Comparison of ENCODE assay signal across 15 cellular contexts in the genomic region with DNA sequence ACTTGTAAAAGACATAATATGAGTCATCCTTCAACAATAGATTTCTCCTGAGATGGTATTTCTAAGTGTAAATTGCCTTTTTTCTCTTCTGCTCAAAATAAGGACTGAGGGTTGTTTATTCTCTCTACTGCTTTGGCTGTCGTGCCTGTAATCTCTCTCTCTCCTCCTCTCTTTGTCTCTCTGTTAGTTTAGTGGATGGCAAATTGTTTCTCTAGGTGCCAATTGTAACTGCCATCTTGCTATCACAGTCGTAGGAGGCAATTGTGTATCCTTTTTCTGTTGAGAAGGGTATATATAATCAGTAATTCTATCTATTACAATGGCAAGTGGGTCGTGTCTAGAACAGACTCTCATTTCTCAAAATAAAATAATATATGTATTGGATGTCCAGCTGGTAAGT.
"Had no signal": no experiment of that assay in that cellular context is flagged by ENCODE, and none has a peak within 500 bp of the region (broad histone marks: within the 10 kb centered on the region; RNA-seq: fewer than 3 reads in every experiment).

No MANE protein-coding gene starts in this region.

- H3K27me3 Mint-ChIP-seq: activated naive CD8-positive, alpha-beta T cell; stimulated activated memory B cell treated with anti-CD40 and anti-IgM and Interleukin-4, amounts not matched to agents 10 μg/mL and 1 μg/mL and 100 μg/mL, for 72 hours had no signal

- H3K4me3 Mint-ChIP-seq: activated naive CD8-positive, alpha-beta T cell; natural killer cell; stimulated activated memory B cell treated with anti-CD40 and anti-IgM and Interleukin-4, amounts not matched to agents 10 μg/mL and 1 μg/mL and 100 μg/mL, for 72 hours had no signal

- DNase-seq: activated CD4-positive, alpha-beta T cell treated with anti-CD3 and anti-CD28 coated beads, Interleukin-2, amount 50 U/mL, for 4 hours; activated T-cell treated with anti-CD3 and anti-CD28 coated beads for 4 hours; cerebellar nuclear complex; cortex of kidney; hypothalamus; islet precursor cell; lower lobe of right lung; natural killer cell; nucleus accumbens; posterior cingulate gyrus; retina; spleen; stimulated activated CD4-positive, alpha-beta T cell treated with anti-CD3 and anti-CD28 coated beads, Interleukin-4, amount 100 ng/mL, for 4 hours had no signal

- H3K4me1 Mint-ChIP-seq: natural killer cell; stimulated activated memory B cell treated with anti-CD40 and anti-IgM and Interleukin-4, amounts not matched to agents 10 μg/mL and 1 μg/mL and 100 μg/mL, for 72 hours had no signal

- H3K9me3 Mint-ChIP-seq: stimulated activated memory B cell treated with anti-CD40 and anti-IgM and Interleukin-4, amounts not matched to agents 10 μg/mL and 1 μg/mL and 100 μg/mL, for 72 hours had no signal

- ATAC-seq: lower lobe of right lung; natural killer cell; stimulated activated memory B cell treated with anti-CD40 and anti-IgM and Interleukin-4, amounts not matched to agents 10 μg/mL and 1 μg/mL and 100 μg/mL, for 72 hours had no signal

- H3K27ac Mint-ChIP-seq: activated naive CD8-positive, alpha-beta T cell; natural killer cell; stimulated activated memory B cell treated with anti-CD40 and anti-IgM and Interleukin-4, amounts not matched to agents 10 μg/mL and 1 μg/mL and 100 μg/mL, for 72 hours had no signal
